ENCODE assay signal across 9 cellular contexts in the genomic region with DNA sequence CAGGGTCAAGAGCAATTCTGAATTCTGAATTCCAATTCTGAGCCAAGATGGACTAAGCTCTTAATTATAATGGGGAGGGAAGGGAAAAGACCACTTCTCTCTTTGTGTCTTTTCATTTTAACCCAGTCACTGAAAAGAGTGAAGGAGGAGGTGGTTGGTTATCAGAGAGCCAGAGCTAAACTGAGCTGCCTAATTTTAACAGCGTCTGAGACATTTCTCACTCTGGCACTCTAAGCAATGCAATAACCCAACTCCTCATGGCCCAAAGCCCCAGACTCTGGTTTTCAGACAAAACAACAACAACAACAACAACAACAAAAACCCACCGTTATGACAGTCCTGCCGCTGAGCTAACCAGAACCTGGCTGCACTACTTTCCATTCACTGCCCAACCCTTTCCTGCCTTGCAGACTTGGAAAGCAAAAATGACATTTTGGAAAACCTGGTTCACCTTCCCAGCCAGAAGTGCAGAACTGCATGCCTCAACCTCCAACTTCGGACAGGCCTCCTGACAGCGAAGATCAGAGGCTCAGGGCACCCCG. TPM values are rescaled to one million over a fixed set of nuclear protein-coding genes. Genes with fewer than 3 reads are reported as not detected.
A peak's percentile ranks its signal among the peaks of the same experiment; 100 is the strongest.
DNase-seq lines count a peak whose midpoint lies in the region; ATAC-seq, FAIRE-seq and TF ChIP-seq lines count a peak whose summit lies in the region.
"Had no signal": no experiment of that assay in that cellular context is flagged by ENCODE, and none has a peak within 500 bp of the region (broad histone marks: within the 10 kb centered on the region; RNA-seq: fewer than 3 reads in every experiment).

No MANE protein-coding gene starts in this region.

- peak overlapping the region; percentile 96 for H3K4me2 ChIP-seq in A549

- TF ChIP-seq CTCF in A549 (IDR thresholded peaks at IDR 0.05), result no peak

- TF ChIP-seq RAD21 in A549 (conservative IDR thresholded peaks at IDR 0.05 in 1 of 2, IDR thresholded peaks at IDR 0.05 in 1 of 2), result no peak; a peak in 1 of 5 replicates

- FAIRE-seq in A549 (lab: Jason Lieb, UNC), result no peak
- FAIRE-seq: GM18507 had no signal

- TF ChIP-seq EP300 in A549 (IDR thresholded peaks at IDR 0.05), result no peak

- POLR2A ChIA-PET in A549 (lab: Yijun Ruan, JAX), result interaction anchor here (1.1 to 1.7 kb wide), 3 partner anchors 125 to 154 kb away, joined by 3 to 12 read pairs (median 12); a partner anchor contains a TSS

- no peaks in the 10 kb centered on the region for H3K9me3 ChIP-seq in A549
- H3K9me3 ChIP-seq in HUES6 (ENCODE audit: control insufficient read depth, insufficient read depth, low read depth, low read length), result no peaks in the 10 kb centered on the region
- H3K9me3 ChIP-seq in mononuclear cell (ENCODE audit: low read depth, low read length), result no peaks in the 10 kb centered on the region

- H3K4me3 Mint-ChIP-seq in central memory CD8-positive, alpha-beta T cell, result peak overlapping the region; percentile 82

- H3K27me3 Mint-ChIP-seq in central memory CD8-positive, alpha-beta T cell, result no peaks in the 10 kb centered on the region

- ATAC-seq in A549 (peak in 1 of 2 experiments; percentile 40; a peak in 3 of 6 replicates), HG03095 (IDR thresholded peaks at IDR 0.05; ENCODE audit: unreplicated experiment) (no peak)
- ATAC-seq in central memory CD8-positive, alpha-beta T cell (replicated peaks; ENCODE audit: extremely low read depth, poor library complexity, severe bottlenecking), result no peak

- H3K9me3 Mint-ChIP-seq in central memory CD8-positive, alpha-beta T cell, result no peaks in the 10 kb centered on the region

- H3K27ac ChIP-seq in A549 (peak overlapping the region; percentile 86 to 97), HUES6 (ENCODE audit: low read depth, low read length) (no peak overlapping the region)

- H3K27ac Mint-ChIP-seq in central memory CD8-positive, alpha-beta T cell (ENCODE audit: low read depth), result peak overlapping the region; percentile 52

- H3K27me3 ChIP-seq in HUES6 (ENCODE audit: control insufficient read depth, insufficient read depth, low read length), result no peaks in the 10 kb centered on the region
- no peaks in the 10 kb centered on the region for H3K27me3 ChIP-seq in mononuclear cell (ENCODE audit: insufficient read depth, low read length)

- 11% methylated on average over 6 of the region's 6 CpGs for WGBS in A549 (ENCODE audit: missing lambda C conversion rate)

- CTCF ChIA-PET in A549 (lab: Yijun Ruan, JAX), result interaction anchor here (0.6 to 1.9 kb wide), 5 partner anchors 12 to 156 kb away, joined by 3 to 7 read pairs (median 6); a partner anchor contains a TSS

- H3K9ac ChIP-seq in HUES6 (ENCODE audit: low read length), result peak overlapping the region; percentile 59

- TF ChIP-seq POLR2A in A549 (IDR thresholded peaks at IDR 0.05; ENCODE audit: low read length), result no peak

- H3K36me3 Mint-ChIP-seq in central memory CD8-positive, alpha-beta T cell (ENCODE audit: insufficient read depth), result peaks cover 5% of the 10 kb centered on the region

- peak overlapping the region; percentile 79 for H3K4me3 ChIP-seq in A549
- peak overlapping the region; percentile 85 for H3K4me3 ChIP-seq in HUES6 (ENCODE audit: low read depth, low read length)
- H3K4me3 ChIP-seq in mononuclear cell (ENCODE audit: low read length), result peak overlapping the region; percentile 49

- DNase-seq in A549 (ENCODE audit: low read depth in 1 of 2, low spot score in 1 of 2) (no peak), NCI-H1930 (lab: John Stamatoyannopoulos, UW) (no peak), HuH-7 (ENCODE audit: low spot score) (no peak), EL (no peak)
- DNase-seq in central memory CD8-positive, alpha-beta T cell (ENCODE audit: low spot score in 2 of 2), result no peak

- H3K4me1 ChIP-seq in A549 (peaks cover 8% of the 10 kb centered on the region; the same call in 1 of the 3 replicates), HUES6 (ENCODE audit: control insufficient read depth, insufficient read depth, low read length) (peaks cover 45% of the 10 kb centered on the region), mononuclear cell (ENCODE audit: insufficient read depth, low read length) (peaks cover 19% of the 10 kb centered on the region)

- H3K4me1 Mint-ChIP-seq in central memory CD8-positive, alpha-beta T cell, result peaks cover 25% of the 10 kb centered on the region

- H3K36me3 ChIP-seq in HUES6 (ENCODE audit: control insufficient read depth, insufficient read depth, low read length), result peaks cover 9% of the 10 kb centered on the region

TF ChIP-seq in A549, 52 proteins besides CTCF, POLR2A, EP300 and RAD21 (continues in another document):
- TF ChIP-seq, protein P1, sequence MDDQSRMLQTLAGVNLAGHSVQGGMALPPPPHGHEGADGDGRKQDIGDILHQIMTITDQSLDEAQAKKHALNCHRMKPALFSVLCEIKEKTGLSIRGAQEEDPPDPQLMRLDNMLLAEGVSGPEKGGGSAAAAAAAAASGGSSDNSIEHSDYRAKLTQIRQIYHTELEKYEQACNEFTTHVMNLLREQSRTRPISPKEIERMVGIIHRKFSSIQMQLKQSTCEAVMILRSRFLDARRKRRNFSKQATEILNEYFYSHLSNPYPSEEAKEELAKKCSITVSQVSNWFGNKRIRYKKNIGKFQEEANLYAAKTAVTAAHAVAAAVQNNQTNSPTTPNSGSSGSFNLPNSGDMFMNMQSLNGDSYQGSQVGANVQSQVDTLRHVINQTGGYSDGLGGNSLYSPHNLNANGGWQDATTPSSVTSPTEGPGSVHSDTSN (IDR thresholded peaks at IDR 0.05), result no peak
- TF ChIP-seq, protein P2, sequence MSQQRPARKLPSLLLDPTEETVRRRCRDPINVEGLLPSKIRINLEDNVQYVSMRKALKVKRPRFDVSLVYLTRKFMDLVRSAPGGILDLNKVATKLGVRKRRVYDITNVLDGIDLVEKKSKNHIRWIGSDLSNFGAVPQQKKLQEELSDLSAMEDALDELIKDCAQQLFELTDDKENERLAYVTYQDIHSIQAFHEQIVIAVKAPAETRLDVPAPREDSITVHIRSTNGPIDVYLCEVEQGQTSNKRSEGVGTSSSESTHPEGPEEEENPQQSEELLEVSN (IDR thresholded peaks at IDR 0.05; ENCODE audit: borderline replicate concordance, low read depth), result no peak
- TF ChIP-seq, protein P3, sequence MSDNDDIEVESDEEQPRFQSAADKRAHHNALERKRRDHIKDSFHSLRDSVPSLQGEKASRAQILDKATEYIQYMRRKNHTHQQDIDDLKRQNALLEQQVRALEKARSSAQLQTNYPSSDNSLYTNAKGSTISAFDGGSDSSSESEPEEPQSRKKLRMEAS (IDR thresholded peaks at IDR 0.05), result no peak
- TF ChIP-seq, protein P4, sequence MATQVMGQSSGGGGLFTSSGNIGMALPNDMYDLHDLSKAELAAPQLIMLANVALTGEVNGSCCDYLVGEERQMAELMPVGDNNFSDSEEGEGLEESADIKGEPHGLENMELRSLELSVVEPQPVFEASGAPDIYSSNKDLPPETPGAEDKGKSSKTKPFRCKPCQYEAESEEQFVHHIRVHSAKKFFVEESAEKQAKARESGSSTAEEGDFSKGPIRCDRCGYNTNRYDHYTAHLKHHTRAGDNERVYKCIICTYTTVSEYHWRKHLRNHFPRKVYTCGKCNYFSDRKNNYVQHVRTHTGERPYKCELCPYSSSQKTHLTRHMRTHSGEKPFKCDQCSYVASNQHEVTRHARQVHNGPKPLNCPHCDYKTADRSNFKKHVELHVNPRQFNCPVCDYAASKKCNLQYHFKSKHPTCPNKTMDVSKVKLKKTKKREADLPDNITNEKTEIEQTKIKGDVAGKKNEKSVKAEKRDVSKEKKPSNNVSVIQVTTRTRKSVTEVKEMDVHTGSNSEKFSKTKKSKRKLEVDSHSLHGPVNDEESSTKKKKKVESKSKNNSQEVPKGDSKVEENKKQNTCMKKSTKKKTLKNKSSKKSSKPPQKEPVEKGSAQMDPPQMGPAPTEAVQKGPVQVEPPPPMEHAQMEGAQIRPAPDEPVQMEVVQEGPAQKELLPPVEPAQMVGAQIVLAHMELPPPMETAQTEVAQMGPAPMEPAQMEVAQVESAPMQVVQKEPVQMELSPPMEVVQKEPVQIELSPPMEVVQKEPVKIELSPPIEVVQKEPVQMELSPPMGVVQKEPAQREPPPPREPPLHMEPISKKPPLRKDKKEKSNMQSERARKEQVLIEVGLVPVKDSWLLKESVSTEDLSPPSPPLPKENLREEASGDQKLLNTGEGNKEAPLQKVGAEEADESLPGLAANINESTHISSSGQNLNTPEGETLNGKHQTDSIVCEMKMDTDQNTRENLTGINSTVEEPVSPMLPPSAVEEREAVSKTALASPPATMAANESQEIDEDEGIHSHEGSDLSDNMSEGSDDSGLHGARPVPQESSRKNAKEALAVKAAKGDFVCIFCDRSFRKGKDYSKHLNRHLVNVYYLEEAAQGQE (IDR thresholded peaks at IDR 0.05), result no peak
- TF ChIP-seq NR3C1 (IDR thresholded peaks at IDR 0.05), result no peak
- TF ChIP-seq PHF8 (IDR thresholded peaks at IDR 0.05; ENCODE audit: borderline replicate concordance, low read depth), result no peak
- TF ChIP-seq HEYL (CRISPR knock-in tag; IDR thresholded peaks at IDR 0.05), result no peak
- TF ChIP-seq ZSCAN20 (CRISPR knock-in tag; IDR thresholded peaks at IDR 0.05), result no peak
- no peak for TF ChIP-seq FOSL2 (IDR thresholded peaks at IDR 0.05)
- TF ChIP-seq FOSL2 (CRISPR knock-in tag; IDR thresholded peaks at IDR 0.05), result no peak
- TF ChIP-seq, protein P5, sequence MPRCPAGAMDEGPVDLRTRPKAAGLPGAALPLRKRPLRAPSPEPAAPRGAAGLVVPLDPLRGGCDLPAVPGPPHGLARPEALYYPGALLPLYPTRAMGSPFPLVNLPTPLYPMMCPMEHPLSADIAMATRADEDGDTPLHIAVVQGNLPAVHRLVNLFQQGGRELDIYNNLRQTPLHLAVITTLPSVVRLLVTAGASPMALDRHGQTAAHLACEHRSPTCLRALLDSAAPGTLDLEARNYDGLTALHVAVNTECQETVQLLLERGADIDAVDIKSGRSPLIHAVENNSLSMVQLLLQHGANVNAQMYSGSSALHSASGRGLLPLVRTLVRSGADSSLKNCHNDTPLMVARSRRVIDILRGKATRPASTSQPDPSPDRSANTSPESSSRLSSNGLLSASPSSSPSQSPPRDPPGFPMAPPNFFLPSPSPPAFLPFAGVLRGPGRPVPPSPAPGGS (IDR thresholded peaks at IDR 0.05), result no peak
- no peak for TF ChIP-seq MAFK (IDR thresholded peaks at IDR 0.05; ENCODE audit: partially characterized antibody)

RNA-seq across cellular contexts. Expression of a gene that starts 1.0 kb away (rescaled TPM):
- 24.0 and 29.5 TPM in 2 replicates for polyA plus RNA-seq in A549 (2011; rRNA removed)
- polyA plus RNA-seq in A549 (2012; cell fraction: cytosol; rRNA removed), result 13.4 and 17.8 TPM in 2 replicates
- 17.7 and 22.6 TPM in 2 replicates for polyA plus RNA-seq in A549 (2012; cell fraction: nucleus; rRNA removed)
- polyA plus RNA-seq in A549 (2017; fragmentation: RNase III; extraction: RNeasy Plus Mini Kit Qiagen cat#74134 plus additional on column Dnase treatment), result 15.1 to 17.1 TPM (median 16.6 TPM) in 3 replicates
- polyA minus RNA-seq in A549 (2011; rRNA and poly(A)+ RNA removed), result 28.1 and 35.4 TPM in 2 replicates
- total RNA-seq in mononuclear cell, result 6.0 TPM

RNA-seq across cellular contexts. Expression of a gene that starts 53.8 kb away (rescaled TPM):
- not detected in 2 replicates for polyA plus RNA-seq in A549 (2011; rRNA removed)
- not detected in 2 replicates for polyA plus RNA-seq in A549 (2012; cell fraction: cytosol; rRNA removed)
- polyA plus RNA-seq in A549 (2012; cell fraction: nucleus; rRNA removed), result not detected in 2 replicates
- polyA plus RNA-seq in A549 (2017; fragmentation: RNase III; extraction: RNeasy Plus Mini Kit Qiagen cat#74134 plus additional on column Dnase treatment), result not detected in 3 replicates
- not detected in 2 replicates for polyA minus RNA-seq in A549 (2011; rRNA and poly(A)+ RNA removed)
- total RNA-seq in mononuclear cell, result not detected
